1 cellular context compared by ENCODE assay signal in genomic region chr3:50156991-50157493, GRCh38.
TF ChIP-seq lines count a peak whose summit lies in the region.

No MANE protein-coding gene starts in this region.

TF ChIP-seq in HepG2, 621 proteins besides CTCF, POLR2A, EP300 and RAD21:
- TF ChIP-seq HNRNPUL1 (IDR thresholded peaks at IDR 0.05; ENCODE audit: low read depth, low read length), result no peak
- TF ChIP-seq PCBP1 (IDR thresholded peaks at IDR 0.05; ENCODE audit: borderline replicate concordance, low read depth, low read length), result 0 out of 2 replicates have a peak, but pooled peaks have one; percentile 63
